In the genomic region with DNA sequence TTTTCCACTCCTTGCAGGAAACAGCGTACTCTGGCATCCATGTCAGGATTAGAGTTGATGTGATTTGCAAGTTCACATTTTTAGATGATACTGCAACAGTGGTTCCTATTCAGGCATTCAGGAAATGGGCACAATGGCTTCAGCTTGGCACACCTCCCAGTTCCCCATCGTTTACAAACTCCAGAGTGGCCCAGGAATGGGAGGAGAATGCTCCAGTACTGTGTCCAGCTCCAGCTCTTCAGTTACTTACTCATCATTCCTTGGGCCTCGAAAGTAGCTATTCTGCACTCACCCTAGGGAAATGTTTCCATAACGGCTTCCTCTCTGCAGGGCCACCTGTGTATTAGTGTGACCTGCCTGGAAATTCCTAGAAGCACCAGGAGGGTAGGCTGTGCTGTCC, we compare ENCODE assay signal across 12 cellular contexts.
DNase-seq lines count a peak whose midpoint lies in the region; ATAC-seq and TF ChIP-seq lines count a peak whose summit lies in the region.
"Had no signal": no experiment of that assay in that cellular context is flagged by ENCODE, and none has a peak within 500 bp of the region (broad histone marks: within the 10 kb centered on the region; RNA-seq: fewer than 3 reads in every experiment).

No MANE protein-coding gene starts in this region.

- H3K27ac ChIP-seq in upper lobe of right lung (no peak overlapping the region), heart right ventricle (no peak overlapping the region)
- H3K27ac ChIP-seq: PC-9 had no signal

- intact Hi-C loops in upper lobe of right lung (cut with DNase I) (no loop called here), heart right ventricle (cut with DNase I) (no loop called here)

- peak; percentile 72 for ATAC-seq in upper lobe of right lung
- ATAC-seq in HG02759 (IDR thresholded peaks at IDR 0.05; ENCODE audit: unreplicated experiment), result no peak
- no peak for ATAC-seq in heart right ventricle
- ATAC-seq in HG02970 (IDR thresholded peaks at IDR 0.05; ENCODE audit: low FRiP score, unreplicated experiment), result no peak

- TF ChIP-seq CTCF in upper lobe of right lung (IDR thresholded peaks at IDR 0.05) (no peak), heart right ventricle (IDR thresholded peaks at IDR 0.05) (no peak)

- WGBS in heart right ventricle, 2 donors, result 64 to 75% methylated on average over 4 of the region's 4 CpGs

- H3K9me3 ChIP-seq in upper lobe of right lung (no peaks in the 10 kb centered on the region), heart right ventricle (no peaks in the 10 kb centered on the region)
- H3K9me3 ChIP-seq: sigmoid colon had no signal

- peaks cover 9% of the 10 kb centered on the region for H3K4me1 ChIP-seq in upper lobe of right lung
- peaks cover 0 to 2% (median 0%) of the 10 kb centered on the region in 9 donors for H3K4me1 ChIP-seq in heart right ventricle

- no peaks in the 10 kb centered on the region for H3K27me3 ChIP-seq in upper lobe of right lung
- H3K27me3 ChIP-seq in heart right ventricle, result no peaks in the 10 kb centered on the region
- H3K27me3 ChIP-seq: sigmoid colon had no signal

- DNase-seq in DMS79 treated with DMSO at 0.1 percent for 48 hours (lab: John Stamatoyannopoulos, UW), result peak; percentile 21
- no peak for DNase-seq in DMS79 (lab: John Stamatoyannopoulos, UW)
- DNase-seq in anterior cingulate cortex (lab: John Stamatoyannopoulos, UW), result peak in 36 of 58 donors; percentile 6 to 80 (median 35)
- DNase-seq in inferior parietal cortex (ENCODE audit: extremely low spot score), result peak; percentile 55
- DNase-seq in upper lobe of right lung, result no peak
- DNase-seq in heart right ventricle, result no peak
- DNase-seq: activated CD8-positive, alpha-beta memory T cell treated with anti-CD3 and anti-CD28 coated beads, Interleukin-2, amount 50 U/mL, for 4 hours; Karpas-422; PC-9; sigmoid colon had no signal

- no peak overlapping the region for H3K4me3 ChIP-seq in upper lobe of right lung
- H3K4me3 ChIP-seq in heart right ventricle, result no peak overlapping the region
- H3K4me3 ChIP-seq: PC-9, sigmoid colon had no signal

- H3K36me3 ChIP-seq in upper lobe of right lung (no peaks in the 10 kb centered on the region), heart right ventricle (peaks cover 0 to 10% (median 0%) of the 10 kb centered on the region in 9 donors)
- H3K36me3 ChIP-seq: sigmoid colon had no signal

Comparison
In these comparisons a context has a peak if more than half of its experiments do, and no peak if none do; other contexts are left out.
1. DNase-seq: peak in DMS79 treated with DMSO at 0.1 percent for 48 hours (single experiment), anterior cingulate cortex (36 of 58) and inferior parietal cortex (single experiment); none in DMS79 (single experiment), upper lobe of right lung (single experiment) and heart right ventricle (0 of 2).